Comparison of ENCODE assay signal across 1 cellular context in genomic region chr4:99537674-99538073, GRCh38.
TF ChIP-seq lines count a peak whose summit lies in the region.

No MANE protein-coding gene starts in this region.

TF ChIP-seq in HepG2, 621 proteins besides CTCF, POLR2A, EP300 and RAD21:
- TF ChIP-seq STAG1 (CRISPR knock-in tag; IDR thresholded peaks at IDR 0.05) (no peak), SCMH1 (CRISPR knock-in tag; IDR thresholded peaks at IDR 0.05; ENCODE audit: borderline replicate concordance) (no peak), FOXJ3 (CRISPR knock-in tag; IDR thresholded peaks at IDR 0.05; ENCODE audit: borderline replicate concordance) (no peak), GZF1 (CRISPR knock-in tag; IDR thresholded peaks at IDR 0.05) (no peak), SIX1 (CRISPR knock-in tag; IDR thresholded peaks at IDR 0.05; ENCODE audit: borderline replicate concordance) (no peak), ZFP90 (CRISPR knock-in tag; IDR thresholded peaks at IDR 0.05; ENCODE audit: borderline replicate concordance) (no peak), ERF (CRISPR knock-in tag; IDR thresholded peaks at IDR 0.05) (no peak), ZNF766 (CRISPR knock-in tag; IDR thresholded peaks at IDR 0.05; ENCODE audit: borderline replicate concordance) (no peak), ZMAT3 (CRISPR knock-in tag; conservative IDR thresholded peaks at IDR 0.05) (no peak), ZNF484 (CRISPR knock-in tag; IDR thresholded peaks at IDR 0.05; ENCODE audit: borderline replicate concordance, low read depth) (no peak), GABPA (IDR thresholded peaks at IDR 0.05; ENCODE audit: low read depth, low read length) (no peak), GABPA (CRISPR knock-in tag; IDR thresholded peaks at IDR 0.05; ENCODE audit: low read depth) (no peak), ZBTB46 (CRISPR knock-in tag; IDR thresholded peaks at IDR 0.05; ENCODE audit: borderline replicate concordance) (no peak), ZNF775 (CRISPR knock-in tag; IDR thresholded peaks at IDR 0.05; ENCODE audit: borderline replicate concordance) (no peak), ELF3 (CRISPR knock-in tag; IDR thresholded peaks at IDR 0.05) (no peak), CBX5 (CRISPR knock-in tag; IDR thresholded peaks at IDR 0.05; ENCODE audit: borderline replicate concordance) (no peak), CHD4 (IDR thresholded peaks at IDR 0.05; ENCODE audit: borderline replicate concordance, low read length) (no peak), LCORL (IDR thresholded peaks at IDR 0.05) (no peak), LCORL (CRISPR knock-in tag; IDR thresholded peaks at IDR 0.05) (no peak), EHMT2 (IDR thresholded peaks at IDR 0.05; ENCODE audit: borderline replicate concordance, low read depth, low read length) (no peak), MXD4 (CRISPR knock-in tag; IDR thresholded peaks at IDR 0.05) (no peak), ZNF7 (CRISPR knock-in tag; IDR thresholded peaks at IDR 0.05) (no peak)
